1 cellular context compared by ENCODE assay signal in the genomic region with DNA sequence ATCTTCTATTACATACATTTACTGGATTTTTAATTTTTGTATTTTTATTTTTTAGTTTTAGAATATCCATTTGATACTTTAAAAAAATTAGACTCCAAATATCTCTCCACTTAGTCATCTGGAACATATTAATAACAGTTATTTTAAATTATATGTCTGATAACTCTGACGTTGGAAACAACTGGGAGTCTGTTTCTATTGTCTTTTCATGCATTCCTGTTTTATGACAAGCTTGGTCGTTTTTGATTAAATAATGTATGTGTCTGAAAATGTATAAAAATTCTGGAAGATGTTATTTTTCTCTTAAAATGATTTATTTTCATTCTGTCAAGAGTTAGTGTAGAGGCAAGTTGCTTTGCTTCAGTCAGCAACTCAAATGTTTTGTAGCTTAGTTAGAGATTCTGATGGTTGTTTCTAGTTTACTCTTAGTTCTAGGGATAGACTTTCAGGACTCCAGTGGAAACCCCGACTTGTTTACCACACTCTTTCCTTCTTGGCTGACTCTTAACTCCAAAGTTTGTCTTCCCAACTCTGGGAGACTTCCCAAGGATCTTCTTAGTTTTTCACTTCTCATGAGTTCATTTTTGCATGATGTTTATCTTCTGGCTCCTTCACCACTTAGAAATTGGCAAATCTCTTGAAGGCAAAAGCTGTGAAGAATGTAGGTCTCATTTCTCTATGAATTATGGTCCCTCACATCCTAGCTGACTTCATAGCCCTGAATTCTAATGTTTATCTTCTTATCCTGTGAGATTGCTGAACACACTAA.
TF ChIP-seq lines count a peak whose summit lies in the region.

No MANE protein-coding gene starts in this region.

TF ChIP-seq in IMR-90, 13 proteins besides CTCF, POLR2A, EP300 and RAD21 (continued from another document):
- TF ChIP-seq, protein P1, sequence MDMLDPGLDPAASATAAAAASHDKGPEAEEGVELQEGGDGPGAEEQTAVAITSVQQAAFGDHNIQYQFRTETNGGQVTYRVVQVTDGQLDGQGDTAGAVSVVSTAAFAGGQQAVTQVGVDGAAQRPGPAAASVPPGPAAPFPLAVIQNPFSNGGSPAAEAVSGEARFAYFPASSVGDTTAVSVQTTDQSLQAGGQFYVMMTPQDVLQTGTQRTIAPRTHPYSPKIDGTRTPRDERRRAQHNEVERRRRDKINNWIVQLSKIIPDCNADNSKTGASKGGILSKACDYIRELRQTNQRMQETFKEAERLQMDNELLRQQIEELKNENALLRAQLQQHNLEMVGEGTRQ (IDR thresholded peaks at IDR 0.05; ENCODE audit: low read depth, low read length): no peak
- TF ChIP-seq MXI1 (IDR thresholded peaks at IDR 0.05; ENCODE audit: borderline replicate concordance, low read depth, low read length) (no peak), NFE2L2 (IDR thresholded peaks at IDR 0.05; ENCODE audit: low read depth, low read length) (no peak), MAZ (IDR thresholded peaks at IDR 0.05; ENCODE audit: borderline replicate concordance, low read depth, low read length) (no peak), MAFK (IDR thresholded peaks at IDR 0.05; ENCODE audit: low read depth, low read length) (no peak), RCOR1 (IDR thresholded peaks at IDR 0.05; ENCODE audit: insufficient replicate concordance, low read length) (no peak), BHLHE40 (IDR thresholded peaks at IDR 0.05; ENCODE audit: low read depth, low read length) (no peak)
